In the genomic region with DNA sequence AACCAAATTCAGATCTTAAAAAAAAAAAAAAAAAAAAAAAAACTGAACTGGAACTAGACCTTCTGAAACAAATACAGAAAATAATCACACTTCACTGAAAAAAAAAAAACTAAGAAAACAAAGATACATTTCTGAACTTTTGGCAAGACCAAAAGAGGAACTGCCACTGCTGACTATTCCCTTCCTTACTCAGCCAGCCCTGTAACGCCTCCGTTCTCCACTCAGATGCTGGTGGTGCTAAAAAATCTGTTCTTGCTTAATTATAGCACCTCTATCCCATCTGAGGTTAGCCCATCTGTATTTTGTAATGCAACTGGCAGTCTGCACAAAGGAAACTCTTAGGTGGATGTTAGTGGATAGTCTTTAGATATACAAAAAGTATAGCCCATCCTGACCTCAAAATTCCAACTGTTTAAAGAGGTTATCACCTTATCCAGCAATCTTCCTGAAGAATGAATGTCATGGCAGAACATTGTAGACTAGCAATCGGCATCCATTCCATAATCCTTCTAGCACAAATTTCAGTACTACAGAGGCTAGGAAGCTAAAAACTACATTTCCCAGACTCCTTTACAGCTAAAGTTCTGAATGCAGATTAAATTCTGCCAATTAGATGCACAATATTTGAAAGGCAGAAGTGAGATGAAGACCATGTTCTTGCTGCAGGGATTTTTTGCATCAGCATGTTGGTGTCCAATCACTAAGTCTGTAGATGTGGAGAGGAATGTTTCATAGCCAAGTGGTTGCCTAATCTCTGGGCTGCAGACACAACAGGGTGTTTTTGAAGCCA, we compare ENCODE assay signal across 12 cellular contexts. TPM values are rescaled to one million over a fixed set of nuclear protein-coding genes. Genes with fewer than 3 reads are reported as not detected.
A peak's percentile ranks its signal among the peaks of the same experiment; 100 is the strongest.
DNase-seq lines count a peak whose midpoint lies in the region; ATAC-seq, FAIRE-seq and TF ChIP-seq lines count a peak whose summit lies in the region.
"Had no signal": no experiment of that assay in that cellular context is flagged by ENCODE, and none has a peak within 500 bp of the region (broad histone marks: within the 10 kb centered on the region; RNA-seq: fewer than 3 reads in every experiment).

No MANE protein-coding gene starts in this region.

- peaks cover 0 to 28% of the 10 kb centered on the region in 2 donors for H3K27me3 Mint-ChIP-seq in natural killer cell treated with Interleukin-12 subunit alpha and Interleukin-12 subunit beta and Interleukin-15 and Interleukin-18, amount 100 ng/mL, for 72 hours
- peaks cover 17 to 48% of the 10 kb centered on the region in 2 donors for H3K27me3 Mint-ChIP-seq in natural killer cell (ENCODE audit: low read depth in 2 of 2)

- DNase-seq in natural killer cell treated with Interleukin-12 subunit alpha and Interleukin-12 subunit beta and Interleukin-15 and Interleukin-18, amount 100 ng/mL, for 72 hours (ENCODE audit: low spot score): no peak
- DNase-seq in natural killer cell (no peak), HTR-8/SVneo (ENCODE audit: insufficient read length, low spot score) (no peak), dedifferentiated amniotic fluid mesenchymal stem cell (ENCODE audit: extremely low spot score) (no peak), NCI-H2227 treated with DMSO at 0.1 percent for 48 hours (lab: John Stamatoyannopoulos, UW) (no peak), ascending aorta (ENCODE audit: low spot score in 2 of 2) (no peak), NCI-H510A (lab: John Stamatoyannopoulos, UW) (no peak)
- DNase-seq: activated CD4-positive, alpha-beta T cell treated with anti-CD3 and anti-CD28 coated beads for 1 hour; MM.1S had no signal

- peaks cover 6% of the 10 kb centered on the region for H3K36me3 Mint-ChIP-seq in natural killer cell treated with Interleukin-12 subunit alpha and Interleukin-12 subunit beta and Interleukin-15 and Interleukin-18, amount 100 ng/mL, for 72 hours
- H3K36me3 Mint-ChIP-seq in natural killer cell: no peaks in the 10 kb centered on the region

- H3K9me3 ChIP-seq in ascending aorta: no peaks in the 10 kb centered on the region
- H3K9me3 ChIP-seq: HAP-1 had no signal

- no peaks in the 10 kb centered on the region for H3K27me3 ChIP-seq in ascending aorta

- peaks cover 0 to 3% of the 10 kb centered on the region in 2 donors for H3K4me1 ChIP-seq in ascending aorta
- H3K4me1 ChIP-seq: HAP-1 had no signal

- no peak overlapping the region for H3K27ac Mint-ChIP-seq in natural killer cell treated with Interleukin-12 subunit alpha and Interleukin-12 subunit beta and Interleukin-15 and Interleukin-18, amount 100 ng/mL, for 72 hours
- H3K27ac Mint-ChIP-seq in natural killer cell: no peak overlapping the region

- peak overlapping the region; percentile 7 for H3K4me3 Mint-ChIP-seq in natural killer cell treated with Interleukin-12 subunit alpha and Interleukin-12 subunit beta and Interleukin-15 and Interleukin-18, amount 100 ng/mL, for 72 hours
- no peak overlapping the region for H3K4me3 Mint-ChIP-seq in natural killer cell

- no peaks in the 10 kb centered on the region for H3K9me3 Mint-ChIP-seq in natural killer cell treated with Interleukin-12 subunit alpha and Interleukin-12 subunit beta and Interleukin-15 and Interleukin-18, amount 100 ng/mL, for 72 hours
- no peaks in the 10 kb centered on the region for H3K9me3 Mint-ChIP-seq in natural killer cell

- FAIRE-seq in HTR-8/SVneo (lab: Jason Lieb, UNC): peak; percentile 65

- H3K27ac ChIP-seq in ascending aorta: no peak overlapping the region
- H3K27ac ChIP-seq: RWPE1 had no signal

- TF ChIP-seq CTCF in natural killer cell (IDR thresholded peaks at IDR 0.05): no peak
- TF ChIP-seq CTCF in ascending aorta (IDR thresholded peaks at IDR 0.05): no peak

- no peak overlapping the region for H3K4me3 ChIP-seq in ascending aorta
- H3K4me3 ChIP-seq: HAP-1 had no signal

- peaks cover 16% of the 10 kb centered on the region in 2 donors for H3K4me1 Mint-ChIP-seq in natural killer cell treated with Interleukin-12 subunit alpha and Interleukin-12 subunit beta and Interleukin-15 and Interleukin-18, amount 100 ng/mL, for 72 hours (ENCODE audit: low read depth in 2 of 2)
- peaks cover 10 to 12% of the 10 kb centered on the region in 2 donors for H3K4me1 Mint-ChIP-seq in natural killer cell

- intact Hi-C loops in natural killer cell (cut with micrococcal nuclease): no loop called here
- intact Hi-C loops in ascending aorta (cut with DNase I): no loop called here

- H3K36me3 ChIP-seq in ascending aorta: no peaks in the 10 kb centered on the region

- ATAC-seq in natural killer cell treated with Interleukin-12 subunit alpha and Interleukin-12 subunit beta and Interleukin-15 and Interleukin-18, amount 100 ng/mL, for 72 hours: peak; percentile 84 to 92
- ATAC-seq in natural killer cell: no peak
- peak; percentile 84 for ATAC-seq in HG02798 (IDR thresholded peaks at IDR 0.05; ENCODE audit: poor library complexity, unreplicated experiment)

RNA-seq across cellular contexts. Expression of a gene that starts 5.8 kb away (rescaled TPM):
- total RNA-seq in natural killer cell treated with Interleukin-12 subunit alpha and Interleukin-12 subunit beta and Interleukin-15 and Interleukin-18, amount 100 ng/mL, for 72 hours: 10 to 100 TPM in 1 of 2 donors, 1 to 10 TPM in 1; 4.2 to 13.7 TPM
- 1 to 10 TPM; 3.6 to 7.9 (median 3.8) TPM for total RNA-seq in natural killer cell
- 0.96 TPM for total RNA-seq in ascending aorta

Comparison
In these comparisons a context has a peak if more than half of its experiments do, and no peak if none do; other contexts are left out.
1. ATAC-seq: peak in natural killer cell treated with Interleukin-12 subunit alpha and Interleukin-12 subunit beta and Interleukin-15 and Interleukin-18, amount 100 ng/mL, for 72 hours (2 of 2) and HG02798 (single experiment); none in natural killer cell (0 of 3).